In the genomic region with DNA sequence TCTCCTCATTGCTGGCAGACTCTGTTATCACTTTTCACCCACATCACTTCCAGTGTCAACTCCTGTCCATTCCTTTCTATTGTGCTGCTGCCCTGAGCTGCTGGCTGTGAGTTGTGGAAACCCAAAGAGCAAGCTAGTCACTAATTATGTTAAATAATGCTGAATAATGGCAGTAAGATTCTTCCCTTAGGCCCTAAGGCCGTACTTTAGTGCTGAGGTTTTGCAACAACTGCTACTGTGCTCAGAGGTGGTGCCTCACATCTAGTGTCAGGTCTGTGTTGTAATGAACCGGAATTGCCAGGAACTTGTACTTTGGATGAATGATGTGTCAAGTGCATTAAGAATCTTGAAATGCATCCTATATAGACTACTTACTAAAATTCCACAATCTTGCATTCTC, we compare ENCODE assay signal across 33 cellular contexts.
"Had no signal": no experiment of that assay in that cellular context is flagged by ENCODE, and none has a peak within 500 bp of the region (broad histone marks: within the 10 kb centered on the region; RNA-seq: fewer than 3 reads in every experiment).

No MANE protein-coding gene starts in this region.

- H3K4me1 ChIP-seq: esophagus muscularis mucosa, parathyroid adenoma, stomach, thyroid gland had no signal

- H3K27me3 ChIP-seq: esophagus muscularis mucosa, neural progenitor cell, stomach, thyroid gland had no signal

- H3K9ac ChIP-seq: neural progenitor cell, parathyroid adenoma had no signal

- H3K27ac Mint-ChIP-seq: activated naive CD4-positive, alpha-beta T cell treated with anti-CD3 and anti-CD28 coated beads, Interleukin-2, amount 10 ng/mL, durations not matched to agents 7 days and 5 days; activated naive CD8-positive, alpha-beta T cell treated with anti-CD3 and anti-CD28 coated beads, Interleukin-2, amount 10 ng/mL, durations not matched to agents 7 days and 5 days; activated T-helper 1 cell treated with anti-CD3 and anti-CD28 coated beads, Interleukin-12 subunit alpha, Interleukin-12 subunit beta, Interleukin-2, Interleukin-4 antibody, amounts not matched to agents 30 ng/mL and 10 ng/mL and 1 ng/mL, durations not matched to agents 14 hours and 24 hours and 36 hours; natural killer cell; neural progenitor cell; stimulated activated naive B cell treated with anti-CD40 and anti-IgM and Interleukin-4, amounts not matched to agents 10 μg/mL and 1 μg/mL and 100 μg/mL, for 72 hours; T-helper 1 cell treated with Interleukin-12 subunit alpha and Interleukin-12 subunit beta and Interleukin-4 antibody, amounts not matched to agents 30 μg/mL and 1 μg/mL, for 36 hours had no signal

- DNase-seq: activated CD4-positive, alpha-beta T cell treated with anti-CD3 and anti-CD28 coated beads for 48 hours; activated CD4-positive, alpha-beta T cell treated with anti-CD3 and anti-CD28 coated beads, Interleukin-2, amount 50 U/mL, for 48 hours; activated CD8-positive, alpha-beta memory T cell treated with anti-CD3 and anti-CD28 coated beads, Interleukin-2, amount 50 U/mL, for 4 hours; activated effector memory CD4-positive, alpha-beta T cell treated with anti-CD3 and anti-CD28 coated beads, Interleukin-2, amount 50 U/mL, for 16 hours; activated naive CD4-positive, alpha-beta T cell treated with anti-CD3 and anti-CD28 coated beads, Interleukin-2, amount 10 ng/mL, durations not matched to agents 7 days and 5 days; activated naive CD8-positive, alpha-beta T cell treated with anti-CD3 and anti-CD28 coated beads, Interleukin-2, amount 10 ng/mL, durations not matched to agents 7 days and 5 days; activated T-cell treated with anti-CD3 and anti-CD28 coated beads, Interleukin-2, amount 50 U/mL, for 1 hour; amniotic stem cell; central memory CD4-positive, alpha-beta T cell; left cardiac atrium; left ventricle myocardium superior; midbrain; natural killer cell; occipital lobe; right cardiac atrium; stimulated activated CD4-positive, alpha-beta T cell treated with anti-CD3 and anti-CD28 coated beads, Interleukin-15, amount 100 ng/mL, for 24 hours; stimulated activated CD4-positive, alpha-beta T cell treated with anti-CD3 and anti-CD28 coated beads, Interleukin-2, amount 100 ng/mL, for 24 hours; stimulated activated naive B cell treated with anti-CD40 and anti-IgM and Interleukin-4, amounts not matched to agents 10 μg/mL and 1 μg/mL and 100 μg/mL, for 72 hours; stomach; T-helper 9 cell; thyroid gland had no signal

- H3K4me3 Mint-ChIP-seq: activated naive CD4-positive, alpha-beta T cell treated with anti-CD3 and anti-CD28 coated beads, Interleukin-2, amount 10 ng/mL, durations not matched to agents 7 days and 5 days; activated naive CD8-positive, alpha-beta T cell treated with anti-CD3 and anti-CD28 coated beads, Interleukin-2, amount 10 ng/mL, durations not matched to agents 7 days and 5 days; activated T-helper 1 cell treated with anti-CD3 and anti-CD28 coated beads, Interleukin-12 subunit alpha, Interleukin-12 subunit beta, Interleukin-2, Interleukin-4 antibody, amounts not matched to agents 30 ng/mL and 10 ng/mL and 1 ng/mL, durations not matched to agents 14 hours and 24 hours and 36 hours; natural killer cell; neural progenitor cell; stimulated activated naive B cell treated with anti-CD40 and anti-IgM and Interleukin-4, amounts not matched to agents 10 μg/mL and 1 μg/mL and 100 μg/mL, for 72 hours; T-helper 1 cell treated with Interleukin-12 subunit alpha and Interleukin-12 subunit beta and Interleukin-4 antibody, amounts not matched to agents 30 μg/mL and 1 μg/mL, for 36 hours had no signal

- H3K9me3 ChIP-seq: esophagus muscularis mucosa, thyroid gland had no signal

- H3K36me3 Mint-ChIP-seq: activated naive CD4-positive, alpha-beta T cell treated with anti-CD3 and anti-CD28 coated beads, Interleukin-2, amount 10 ng/mL, durations not matched to agents 7 days and 5 days; activated naive CD8-positive, alpha-beta T cell treated with anti-CD3 and anti-CD28 coated beads, Interleukin-2, amount 10 ng/mL, durations not matched to agents 7 days and 5 days; natural killer cell; neural progenitor cell; stimulated activated naive B cell treated with anti-CD40 and anti-IgM and Interleukin-4, amounts not matched to agents 10 μg/mL and 1 μg/mL and 100 μg/mL, for 72 hours had no signal

- H3K4me2 ChIP-seq: neural progenitor cell had no signal

- H3K9me3 Mint-ChIP-seq: activated naive CD4-positive, alpha-beta T cell treated with anti-CD3 and anti-CD28 coated beads, Interleukin-2, amount 10 ng/mL, durations not matched to agents 7 days and 5 days; activated T-helper 1 cell treated with anti-CD3 and anti-CD28 coated beads, Interleukin-12 subunit alpha, Interleukin-12 subunit beta, Interleukin-2, Interleukin-4 antibody, amounts not matched to agents 30 ng/mL and 10 ng/mL and 1 ng/mL, durations not matched to agents 14 hours and 24 hours and 36 hours; neural progenitor cell; T-helper 1 cell treated with Interleukin-12 subunit alpha and Interleukin-12 subunit beta and Interleukin-4 antibody, amounts not matched to agents 30 μg/mL and 1 μg/mL, for 36 hours had no signal

- H3K4me3 ChIP-seq: esophagus muscularis mucosa, neural progenitor cell, stomach, thyroid gland had no signal

- H3K36me3 ChIP-seq: esophagus muscularis mucosa, neural progenitor cell, stomach, thyroid gland had no signal

- H3K27ac ChIP-seq: esophagus muscularis mucosa, neural progenitor cell, parathyroid adenoma, stomach, thyroid gland, VCaP had no signal

- FAIRE-seq: astrocyte, endothelial cell of umbilical vein, frontal cortex, islet of Langerhans, TTC549 had no signal

- H2AFZ ChIP-seq: neural progenitor cell, parathyroid adenoma had no signal

- H3K4me1 Mint-ChIP-seq: activated naive CD4-positive, alpha-beta T cell treated with anti-CD3 and anti-CD28 coated beads, Interleukin-2, amount 10 ng/mL, durations not matched to agents 7 days and 5 days; activated naive CD8-positive, alpha-beta T cell treated with anti-CD3 and anti-CD28 coated beads, Interleukin-2, amount 10 ng/mL, durations not matched to agents 7 days and 5 days; natural killer cell; stimulated activated naive B cell treated with anti-CD40 and anti-IgM and Interleukin-4, amounts not matched to agents 10 μg/mL and 1 μg/mL and 100 μg/mL, for 72 hours had no signal

- H3K79me2 ChIP-seq: parathyroid adenoma had no signal

- ATAC-seq: activated CD4-positive, CD25-positive, alpha-beta regulatory T cell treated with anti-CD3 and anti-CD28 coated beads, Interleukin-2, amount 50 U/mL, for 24 hours; left cardiac atrium; left ventricle myocardium superior; natural killer cell; right cardiac atrium; stimulated activated naive B cell treated with anti-CD40 and anti-IgM and Interleukin-4, amounts not matched to agents 10 μg/mL and 1 μg/mL and 100 μg/mL, for 72 hours had no signal

- H3K27me3 Mint-ChIP-seq: activated naive CD4-positive, alpha-beta T cell treated with anti-CD3 and anti-CD28 coated beads, Interleukin-2, amount 10 ng/mL, durations not matched to agents 7 days and 5 days; activated naive CD8-positive, alpha-beta T cell treated with anti-CD3 and anti-CD28 coated beads, Interleukin-2, amount 10 ng/mL, durations not matched to agents 7 days and 5 days; stimulated activated naive B cell treated with anti-CD40 and anti-IgM and Interleukin-4, amounts not matched to agents 10 μg/mL and 1 μg/mL and 100 μg/mL, for 72 hours had no signal
